8 cellular contexts compared by ENCODE assay signal in the genomic region with DNA sequence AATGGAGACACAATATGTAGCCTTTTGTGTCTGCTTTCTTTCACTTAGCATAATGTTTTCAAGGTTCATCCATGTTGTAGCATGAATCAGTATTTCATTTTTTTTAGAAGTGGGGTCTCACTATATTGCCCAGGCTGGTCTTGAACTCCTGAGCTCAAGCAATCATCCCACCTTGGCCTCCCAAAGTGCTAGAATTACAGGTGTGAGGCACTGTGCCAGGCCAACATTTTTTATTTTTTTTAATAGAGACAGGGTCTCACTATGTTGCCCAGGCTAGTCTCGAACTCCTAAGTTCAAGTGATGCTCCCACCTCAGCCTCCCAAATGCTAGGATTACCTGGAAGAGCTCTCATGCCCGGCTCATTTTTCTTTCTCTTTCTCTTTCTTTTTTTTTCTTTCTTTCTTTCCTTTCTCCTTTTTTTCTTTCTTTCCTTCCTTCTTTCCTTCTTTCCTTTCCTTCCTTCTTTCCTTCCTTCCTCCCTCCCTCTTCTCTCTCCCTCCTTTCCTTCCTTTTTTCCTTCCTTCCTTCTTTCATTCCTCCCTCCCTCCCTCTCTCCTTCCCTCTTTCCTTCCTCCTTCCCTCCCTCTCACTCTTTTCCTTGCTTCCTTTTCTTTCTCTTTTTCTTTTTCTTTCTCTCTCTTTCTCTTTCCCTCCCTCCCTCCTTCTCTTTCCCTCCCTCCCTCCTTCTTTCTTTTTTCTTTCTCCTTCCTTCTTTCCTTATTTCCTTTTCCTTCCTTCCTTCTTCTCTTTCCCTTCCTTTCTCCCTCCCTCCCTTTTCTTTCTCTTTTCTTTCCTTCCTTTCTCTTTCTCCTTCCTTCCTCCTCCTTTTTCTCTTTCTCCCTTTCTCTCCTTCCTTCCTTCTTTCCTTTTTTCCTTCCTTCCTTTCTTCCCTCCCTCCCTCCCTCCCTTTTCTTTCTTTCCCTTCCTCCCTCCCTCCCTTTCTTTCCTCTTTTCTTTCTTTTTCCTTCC.
"Had no signal": no experiment of that assay in that cellular context is flagged by ENCODE, and none has a peak within 500 bp of the region (broad histone marks: within the 10 kb centered on the region; RNA-seq: fewer than 3 reads in every experiment).

No MANE protein-coding gene starts in this region.

- ATAC-seq: GM12878 had no signal

- H3K4me3 ChIP-seq: GM12878 had no signal

- FAIRE-seq: G401.6, GM12878, GM12891, GM12892, GM18507, GM19239 had no signal

- DNase-seq: GDM1, GF-D8 had no signal
